ENCODE assay signal across 28 cellular contexts in the genomic region with DNA sequence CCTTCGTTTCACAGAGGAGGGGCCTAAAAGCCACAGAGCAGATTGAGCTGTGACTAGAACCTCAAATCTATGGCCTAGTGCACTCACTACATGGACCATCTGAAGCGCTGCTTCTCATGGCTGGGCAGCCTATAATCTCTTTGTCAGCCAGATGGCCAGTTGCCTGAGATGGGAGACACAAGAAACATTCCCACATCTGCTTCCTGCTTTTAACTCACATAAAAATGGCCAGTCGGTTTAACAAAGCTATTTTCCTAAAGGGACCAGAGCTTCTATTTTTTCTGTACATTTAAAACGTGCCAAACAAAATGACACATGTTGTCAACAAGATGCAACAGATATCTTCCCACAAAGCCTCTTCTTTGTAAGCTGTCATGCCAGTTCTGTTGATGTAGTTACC.
A peak's percentile ranks its signal among the peaks of the same experiment; 100 is the strongest.
DNase-seq lines count a peak whose midpoint lies in the region; ATAC-seq and TF ChIP-seq lines count a peak whose summit lies in the region.
"Had no signal": no experiment of that assay in that cellular context is flagged by ENCODE, and none has a peak within 500 bp of the region (broad histone marks: within the 10 kb centered on the region; RNA-seq: fewer than 3 reads in every experiment).

No MANE protein-coding gene starts in this region.

- ATAC-seq in activated CD8-positive, alpha-beta memory T cell treated with anti-CD3 and anti-CD28 coated beads, Interleukin-2, amount 10 ng/mL, durations not matched to agents 7 days and 5 days: no peak
- ATAC-seq: T-helper 17 cell had no signal

- TF ChIP-seq POLR2A in esophagus muscularis mucosa (IDR thresholded peaks at IDR 0.05; ENCODE audit: low read depth): no peak

- H3K27ac Mint-ChIP-seq in activated CD8-positive, alpha-beta memory T cell treated with anti-CD3 and anti-CD28 coated beads, Interleukin-2, amount 10 ng/mL, durations not matched to agents 7 days and 5 days: no peak overlapping the region
- H3K27ac Mint-ChIP-seq: CD14-positive monocyte; dendritic cell treated with granulocyte-macrophage colony-stimulating factor and Interleukin-4, amounts not matched to agents 40 ng/mL and 50 ng/mL, for 4 days; naive B cell; T-helper 17 cell had no signal

- WGBS in esophagus muscularis mucosa: 45% methylated on average over 4 of the region's 4 CpGs

- no peaks in the 10 kb centered on the region for H3K9me3 Mint-ChIP-seq in activated CD8-positive, alpha-beta memory T cell treated with anti-CD3 and anti-CD28 coated beads, Interleukin-2, amount 10 ng/mL, durations not matched to agents 7 days and 5 days (ENCODE audit: low read depth)
- H3K9me3 Mint-ChIP-seq: CD14-positive monocyte; dendritic cell treated with granulocyte-macrophage colony-stimulating factor and Interleukin-4, amounts not matched to agents 40 ng/mL and 50 ng/mL, for 4 days; naive B cell had no signal

- CTCF ChIA-PET in activated CD8-positive, alpha-beta memory T cell treated with anti-CD3 and anti-CD28 coated beads, Interleukin-2, amount 10 ng/mL, durations not matched to agents 7 days and 5 days (lab: Charles Lee): interaction anchor here (0.6 kb wide), 1 partner anchor 356 kb away, joined by 4 read pairs; no protein-coding TSS in a partner anchor

- no peak overlapping the region for H3K4me3 Mint-ChIP-seq in activated CD8-positive, alpha-beta memory T cell treated with anti-CD3 and anti-CD28 coated beads, Interleukin-2, amount 10 ng/mL, durations not matched to agents 7 days and 5 days
- H3K4me3 Mint-ChIP-seq: CD14-positive monocyte; dendritic cell treated with granulocyte-macrophage colony-stimulating factor and Interleukin-4, amounts not matched to agents 40 ng/mL and 50 ng/mL, for 4 days; naive B cell; T-helper 17 cell had no signal

- no peak overlapping the region for H3K4me2 ChIP-seq in skeletal muscle satellite cell (ENCODE audit: low read length)

- peak overlapping the region; percentile 50 for H3K9ac ChIP-seq in skeletal muscle satellite cell (ENCODE audit: low read depth, low read length)

- no peak overlapping the region for H3K4me3 ChIP-seq in esophagus muscularis mucosa
- no peak overlapping the region for H3K4me3 ChIP-seq in skeletal muscle satellite cell (ENCODE audit: low read length)
- H3K4me3 ChIP-seq: cardiac muscle cell, HAP-1, heart left ventricle, Peyer's patch, SJCRH30 had no signal

- H3K36me3 Mint-ChIP-seq in activated CD8-positive, alpha-beta memory T cell treated with anti-CD3 and anti-CD28 coated beads, Interleukin-2, amount 10 ng/mL, durations not matched to agents 7 days and 5 days: no peaks in the 10 kb centered on the region
- H3K36me3 Mint-ChIP-seq: CD14-positive monocyte, naive B cell had no signal

- intact Hi-C loops in esophagus muscularis mucosa (cut with DNase I): no loop called here

- H3K36me3 ChIP-seq in esophagus muscularis mucosa (peaks cover 0 to 7% (median 0%) of the 10 kb centered on the region in 4 donors), skeletal muscle satellite cell (ENCODE audit: insufficient read depth, low read length) (peaks cover 28% of the 10 kb centered on the region)
- H3K36me3 ChIP-seq: cardiac muscle cell, HAP-1, heart left ventricle, Peyer's patch had no signal

- no peak overlapping the region for H3K27ac ChIP-seq in esophagus muscularis mucosa (replicated peaks in 1 of 4)
- H3K27ac ChIP-seq: cardiac muscle cell, HL-60, SJCRH30 had no signal

- H3K4me1 Mint-ChIP-seq in activated CD8-positive, alpha-beta memory T cell treated with anti-CD3 and anti-CD28 coated beads, Interleukin-2, amount 10 ng/mL, durations not matched to agents 7 days and 5 days: no peaks in the 10 kb centered on the region
- H3K4me1 Mint-ChIP-seq: naive B cell had no signal

- H3K27me3 Mint-ChIP-seq in activated CD8-positive, alpha-beta memory T cell treated with anti-CD3 and anti-CD28 coated beads, Interleukin-2, amount 10 ng/mL, durations not matched to agents 7 days and 5 days: peaks cover 14% of the 10 kb centered on the region

- H3K4me1 ChIP-seq in esophagus muscularis mucosa: peaks cover 27 to 58% (median 48%) of the 10 kb centered on the region in 4 donors
- peaks cover 57% of the 10 kb centered on the region for H3K4me1 ChIP-seq in skeletal muscle satellite cell (ENCODE audit: control insufficient read depth, insufficient read depth, low read length)
- H3K4me1 ChIP-seq: HAP-1, Peyer's patch had no signal

- H3K27me3 ChIP-seq in esophagus muscularis mucosa (no peaks in the 10 kb centered on the region), skeletal muscle satellite cell (ENCODE audit: control insufficient read depth, insufficient read depth, low read length) (no peaks in the 10 kb centered on the region)
- H3K27me3 ChIP-seq: cardiac muscle cell, heart left ventricle, Peyer's patch, SJCRH30 had no signal

- TF ChIP-seq CTCF in esophagus muscularis mucosa (IDR thresholded peaks at IDR 0.05): no peak

- TF ChIP-seq EP300 in esophagus muscularis mucosa (IDR thresholded peaks at IDR 0.05): no peak

- H3K9me3 ChIP-seq in esophagus muscularis mucosa: no peaks in the 10 kb centered on the region
- H3K9me3 ChIP-seq in skeletal muscle satellite cell (replicated peaks; ENCODE audit: low read length): no peaks in the 10 kb centered on the region
- H3K9me3 ChIP-seq: HAP-1, heart left ventricle, Peyer's patch, SJCRH30 had no signal

- DNase-seq in EH (ENCODE audit: low read depth) (peak; percentile 48), NCI-H524 treated with DMSO at 0.1 percent for 48 hours (lab: John Stamatoyannopoulos, UW) (peak; percentile 53), esophagus muscularis mucosa (ENCODE audit: extremely low spot score) (peak; percentile 84), NCI-H1436 treated with DMSO at 0.1 percent for 48 hours (lab: John Stamatoyannopoulos, UW) (no peak)
- DNase-seq in activated CD8-positive, alpha-beta memory T cell treated with anti-CD3 and anti-CD28 coated beads, Interleukin-2, amount 10 ng/mL, durations not matched to agents 7 days and 5 days: no peak
- no peak for DNase-seq in activated naive CD4-positive, alpha-beta T cell (lab: John Stamatoyannopoulos, UW)
- DNase-seq: activated CD4-positive, alpha-beta T cell treated with anti-CD3 and anti-CD28 coated beads for 48 hours; activated naive CD4-positive, alpha-beta T cell treated with Interleukin-2 at 50 U/mL for 16 hours; activated T-cell treated with anti-CD3 and anti-CD28 coated beads, Interleukin-2, amount 50 U/mL, for 48 hours; amniotic stem cell; heart left ventricle; naive B cell; NCI-H1092 treated with DMSO at 0.1 percent for 48 hours; NCI-H2029 treated with DMSO at 0.1 percent for 48 hours; NK-92 treated with Interleukin-12 subunit alpha and Interleukin-12 subunit beta, amount 100 ng/mL, for 24 hours; nucleus accumbens; Peyer's patch; SJCRH30; small intestine; stimulated activated CD4-positive, alpha-beta T cell treated with anti-CD3 and anti-CD28 coated beads, Interleukin-2, amount 100 ng/mL, for 24 hours; substantia nigra; T-helper 17 cell had no signal

Comparison
In these comparisons a context has a peak if more than half of its experiments do, and no peak if none do; other contexts are left out.
1. DNase-seq: peak in EH (single experiment), NCI-H524 treated with DMSO at 0.1 percent for 48 hours (single experiment) and esophagus muscularis mucosa (single experiment); none in activated CD8-positive, alpha-beta memory T cell treated with anti-CD3 and anti-CD28 coated beads, Interleukin-2, amount 10 ng/mL, durations not matched to agents 7 days and 5 days (single experiment), activated naive CD4-positive, alpha-beta T cell (0 of 4) and NCI-H1436 treated with DMSO at 0.1 percent for 48 hours (single experiment).